1 cellular context compared by ENCODE assay signal in genomic region chr1:85201340-85202091, GRCh38.
TF ChIP-seq lines count a peak whose summit lies in the region.

No MANE protein-coding gene starts in this region.

TF ChIP-seq in HepG2, 621 proteins besides CTCF, POLR2A, EP300 and RAD21 (continued from another document and continues in another):
- 0 out of 2 replicates have a peak, but pooled peaks have one; percentile 38 for TF ChIP-seq ZFP91 (CRISPR knock-in tag; IDR thresholded peaks at IDR 0.05; ENCODE audit: borderline replicate concordance)
- no peak for TF ChIP-seq ETS1 (CRISPR knock-in tag; IDR thresholded peaks at IDR 0.05)
- TF ChIP-seq NFYB (CRISPR knock-in tag; IDR thresholded peaks at IDR 0.05) = no peak
- peak; percentile 1; the same call in 1 of the 2 replicates for TF ChIP-seq ZMYM4 (CRISPR knock-in tag; IDR thresholded peaks at IDR 0.05)
- TF ChIP-seq BORCS8-MEF2B (CRISPR knock-in tag; IDR thresholded peaks at IDR 0.05) = 0 out of 2 replicates have a peak, but pooled peaks have one; percentile 24
- TF ChIP-seq ZNF775 (CRISPR knock-in tag; IDR thresholded peaks at IDR 0.05; ENCODE audit: borderline replicate concordance) = no peak
- no peak for TF ChIP-seq ZNF766 (CRISPR knock-in tag; IDR thresholded peaks at IDR 0.05; ENCODE audit: borderline replicate concordance)
- TF ChIP-seq REL (CRISPR knock-in tag; conservative IDR thresholded peaks at IDR 0.05) = no peak
- no peak for TF ChIP-seq ZNF264 (CRISPR knock-in tag; IDR thresholded peaks at IDR 0.05)
- no peak for TF ChIP-seq RXRA (CRISPR knock-in tag; IDR thresholded peaks at IDR 0.05)
- TF ChIP-seq ZNF407 (CRISPR knock-in tag; IDR thresholded peaks at IDR 0.05; ENCODE audit: not compliant biosample characterization) = no peak
- no peak for TF ChIP-seq ZNF256 (CRISPR knock-in tag; conservative IDR thresholded peaks at IDR 0.05)
- 0 out of 2 replicates have a peak, but pooled peaks have one; percentile 51 for TF ChIP-seq ARID2 (CRISPR knock-in tag; IDR thresholded peaks at IDR 0.05; ENCODE audit: borderline replicate concordance)
- TF ChIP-seq NCOA2 (CRISPR knock-in tag; IDR thresholded peaks at IDR 0.05) = no peak
- peak; percentile 11 for TF ChIP-seq SKI (IDR thresholded peaks at IDR 0.05; ENCODE audit: partially characterized antibody)
- no peak for TF ChIP-seq STAG1 (CRISPR knock-in tag; IDR thresholded peaks at IDR 0.05)
- TF ChIP-seq ZNF234 (CRISPR knock-in tag; conservative IDR thresholded peaks at IDR 0.05) = no peak
- no peak for TF ChIP-seq SSRP1 (CRISPR knock-in tag; IDR thresholded peaks at IDR 0.05)
- peak; percentile 39; the same call in 1 of the 2 replicates for TF ChIP-seq SALL2 (CRISPR knock-in tag; IDR thresholded peaks at IDR 0.05)
- TF ChIP-seq MXD1 (CRISPR knock-in tag; IDR thresholded peaks at IDR 0.05) = no peak
- no peak for TF ChIP-seq RFX5 (IDR thresholded peaks at IDR 0.05; ENCODE audit: low read depth, low read length)
- TF ChIP-seq ZNF333 (CRISPR knock-in tag; IDR thresholded peaks at IDR 0.05; ENCODE audit: borderline replicate concordance) = no peak
- peak; percentile 67 for TF ChIP-seq SALL1 (CRISPR knock-in tag; IDR thresholded peaks at IDR 0.05)
- TF ChIP-seq DPF2 (CRISPR knock-in tag; IDR thresholded peaks at IDR 0.05; ENCODE audit: borderline replicate concordance, low read depth) = no peak
- 0 out of 2 replicates have a peak, but pooled peaks have one; percentile 23 for TF ChIP-seq SPEN (CRISPR knock-in tag; IDR thresholded peaks at IDR 0.05; ENCODE audit: low read depth)
- no peak for TF ChIP-seq DNMT3B (CRISPR knock-in tag; conservative IDR thresholded peaks at IDR 0.05)
- TF ChIP-seq TMF1 (CRISPR knock-in tag; IDR thresholded peaks at IDR 0.05; ENCODE audit: low read depth) = peak; percentile 67; the same call in 1 of the 2 replicates
- TF ChIP-seq CHD2 (IDR thresholded peaks at IDR 0.05; ENCODE audit: low read depth, low read length) = no peak
- no peak for TF ChIP-seq ZBED4 (CRISPR knock-in tag; IDR thresholded peaks at IDR 0.05; ENCODE audit: borderline replicate concordance)
- TF ChIP-seq ATM (IDR thresholded peaks at IDR 0.05; ENCODE audit: borderline replicate concordance) = no peak
- TF ChIP-seq AFF4 (CRISPR knock-in tag; IDR thresholded peaks at IDR 0.05) = no peak
- no peak for TF ChIP-seq ZNF839 (CRISPR knock-in tag; IDR thresholded peaks at IDR 0.05; ENCODE audit: borderline replicate concordance)
- TF ChIP-seq ZNF598 (CRISPR knock-in tag; IDR thresholded peaks at IDR 0.05; ENCODE audit: borderline replicate concordance) = no peak
- TF ChIP-seq ZNF367 (CRISPR knock-in tag; IDR thresholded peaks at IDR 0.05; ENCODE audit: borderline replicate concordance) = no peak
- no peak; the same call in 1 of the 2 replicates for TF ChIP-seq MTA1 (CRISPR knock-in tag; IDR thresholded peaks at IDR 0.05; ENCODE audit: borderline replicate concordance)
- peak; percentile 27; the same call in 1 of the 2 replicates for TF ChIP-seq ZGPAT (CRISPR knock-in tag; IDR thresholded peaks at IDR 0.05)
- 0 out of 2 replicates have a peak, but pooled peaks have one; percentile 6 for TF ChIP-seq ZNF782 (CRISPR knock-in tag; IDR thresholded peaks at IDR 0.05; ENCODE audit: borderline replicate concordance)
